20 cellular contexts compared by ENCODE assay signal in genomic region chr6:63941747-63942470, GRCh38.
DNase-seq lines count a peak whose midpoint lies in the region; ATAC-seq and TF ChIP-seq lines count a peak whose summit lies in the region.
"Had no signal": no experiment of that assay in that cellular context is flagged by ENCODE, and none has a peak within 500 bp of the region (broad histone marks: within the 10 kb centered on the region; RNA-seq: fewer than 3 reads in every experiment).

No MANE protein-coding gene starts in this region.

- POLR2A ChIA-PET in WTC11 (lab: Charles Lee) = no interaction called here

- peak overlapping the region in 1 of 2 donors; percentile 72 for H3K4me3 Mint-ChIP-seq in CD14-positive monocyte
- H3K4me3 Mint-ChIP-seq in WTC11 = no peak overlapping the region
- no peak overlapping the region for H3K4me3 Mint-ChIP-seq in chondrocyte (ENCODE audit: unreplicated experiment)
- H3K4me3 Mint-ChIP-seq: activated B cell treated with CpG ODN at 0.5 μM for 24 hours; activated naive CD8-positive, alpha-beta T cell; naive thymus-derived CD4-positive, alpha-beta T cell had no signal

- H3K4me1 Mint-ChIP-seq in CD14-positive monocyte (peaks cover 17% of the 10 kb centered on the region), WTC11 (peaks cover 13% of the 10 kb centered on the region), chondrocyte (ENCODE audit: low read depth) (no peaks in the 10 kb centered on the region)
- H3K4me1 Mint-ChIP-seq: activated B cell treated with CpG ODN at 0.5 μM for 24 hours; naive thymus-derived CD4-positive, alpha-beta T cell had no signal

- DNase-seq in CD14-positive monocyte (ENCODE audit: low spot score) = no peak
- DNase-seq in HuH-7 (ENCODE audit: low spot score) = peak; percentile 28
- no peak for DNase-seq in WTC11 (ENCODE audit: low spot score)
- no peak for DNase-seq in left lobe of liver (ENCODE audit: low spot score)
- DNase-seq in H4 (ENCODE audit: low spot score) = no peak
- no peak for DNase-seq in chondrocyte (ENCODE audit: low spot score)
- DNase-seq: activated B cell treated with CpG ODN at 0.5 μM for 24 hours; activated CD4-positive, alpha-beta T cell treated with anti-CD3 and anti-CD28 coated beads, Interleukin-2, amount 50 U/mL, for 4 hours; central memory CD4-positive, alpha-beta T cell; dorsolateral prefrontal cortex; head of caudate nucleus; left cardiac atrium; MM.1S; naive thymus-derived CD4-positive, alpha-beta T cell; NCI-H1694; T-helper 9 cell had no signal

- H3K36me3 Mint-ChIP-seq in CD14-positive monocyte (no peaks in the 10 kb centered on the region), WTC11 (peaks cover 18% of the 10 kb centered on the region), chondrocyte (ENCODE audit: low read depth) (no peaks in the 10 kb centered on the region)
- H3K36me3 Mint-ChIP-seq: activated naive CD8-positive, alpha-beta T cell; naive thymus-derived CD4-positive, alpha-beta T cell had no signal

- intact Hi-C loops in CD14-positive monocyte (cut with micrococcal nuclease) = no loop called here

- H3K9me3 Mint-ChIP-seq in CD14-positive monocyte = peaks cover 2 to 8% (median 4%) of the 10 kb centered on the region in 7 donors
- H3K9me3 Mint-ChIP-seq in WTC11 = peaks cover 29% of the 10 kb centered on the region
- H3K9me3 Mint-ChIP-seq in chondrocyte (ENCODE audit: low read depth) = no peaks in the 10 kb centered on the region

- ATAC-seq in WTC11 = no peak
- peak; percentile 79 for ATAC-seq in left lobe of liver
- no peak for ATAC-seq in GM21423 (IDR thresholded peaks at IDR 0.05; ENCODE audit: unreplicated experiment)
- no peak for ATAC-seq in GM18861 (IDR thresholded peaks at IDR 0.05; ENCODE audit: unreplicated experiment)
- ATAC-seq: left cardiac atrium; naive thymus-derived CD4-positive, alpha-beta T cell; Right ventricle myocardium inferior had no signal

- H3K27ac Mint-ChIP-seq in CD14-positive monocyte = peak overlapping the region in 4 of 7 donors; percentile 7 to 73 (median 64)
- H3K27ac Mint-ChIP-seq in WTC11 = no peak overlapping the region
- no peak overlapping the region for H3K27ac Mint-ChIP-seq in chondrocyte (ENCODE audit: unreplicated experiment)
- H3K27ac Mint-ChIP-seq: activated B cell treated with CpG ODN at 0.5 μM for 24 hours; activated naive CD8-positive, alpha-beta T cell; naive thymus-derived CD4-positive, alpha-beta T cell had no signal

- CTCF ChIA-PET in WTC11 (lab: Charles Lee) = no interaction called here

- TF ChIP-seq CTCF in CD14-positive monocyte (IDR thresholded peaks at IDR 0.05) (no peak), WTC11 (IDR thresholded peaks at IDR 0.05) (no peak), chondrocyte (IDR thresholded peaks at IDR 0.05) (no peak)

- H3K27me3 Mint-ChIP-seq in CD14-positive monocyte (ENCODE audit: low read depth in 3 of 3) (peaks cover 0 to 2% (median 0%) of the 10 kb centered on the region in 3 donors), WTC11 (ENCODE audit: low read depth) (no peaks in the 10 kb centered on the region), chondrocyte (ENCODE audit: low read depth) (peaks cover 6% of the 10 kb centered on the region)
- H3K27me3 Mint-ChIP-seq: activated B cell treated with CpG ODN at 0.5 μM for 24 hours had no signal

TF ChIP-seq in WTC11, 78 proteins besides CTCF, POLR2A, EP300 and RAD21:
- TF ChIP-seq NFE2L1 (CRISPR knock-in tag; IDR thresholded peaks at IDR 0.05) (no peak), GABPB1 (CRISPR knock-in tag; IDR thresholded peaks at IDR 0.05) (0 out of 2 replicates have a peak, but pooled peaks have one; percentile 20)

Comparison
In these comparisons a context has a peak if more than half of its experiments do, and no peak if none do; other contexts are left out.
1. H3K27ac Mint-ChIP-seq: peak in CD14-positive monocyte (4 of 7); none in WTC11 (single experiment) and chondrocyte (single experiment).